ENCODE assay signal across 35 cellular contexts in the genomic region with DNA sequence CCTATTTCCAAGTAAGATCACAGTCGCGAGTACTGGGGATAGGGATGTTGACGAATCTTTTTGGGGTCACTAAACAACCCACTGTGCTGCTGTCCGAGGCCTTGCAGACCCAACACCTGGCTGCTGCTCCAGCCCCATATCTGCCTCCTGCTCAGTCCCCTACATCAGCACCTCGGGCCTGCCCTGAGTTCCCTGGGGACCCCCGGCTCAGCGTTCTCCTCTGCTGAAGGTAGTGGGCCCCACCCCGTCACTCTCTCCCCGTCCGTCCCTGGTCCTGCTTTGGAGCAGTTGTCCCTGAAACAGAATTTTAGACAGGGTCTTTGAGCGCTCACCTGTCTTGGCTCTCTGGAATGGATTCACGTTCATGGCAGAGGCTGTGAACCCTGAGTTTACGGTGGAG.
"Had no signal": no experiment of that assay in that cellular context is flagged by ENCODE, and none has a peak within 500 bp of the region (broad histone marks: within the 10 kb centered on the region; RNA-seq: fewer than 3 reads in every experiment).

No MANE protein-coding gene starts in this region.

- H3K4me3 ChIP-seq: MG63 had no signal

- DNase-seq: Karpas-422, Kasumi-1, KBM-7, KG1, MG63, MM.1S, MV-4-11, NCI-H1048, NCI-H1092, NCI-H1092 treated with DMSO at 0.1 percent for 48 hours, NCI-H1105, NCI-H1105 treated with DMSO at 0.1 percent for 48 hours, NCI-H1417, NCI-H1417 treated with DMSO at 0.1 percent for 48 hours, NCI-H1436, NCI-H1436 treated with DMSO at 0.1 percent for 48 hours, NCI-H146, NCI-H1694, NCI-H1694 treated with DMSO at 0.1 percent for 48 hours, NCI-H187, NCI-H187 treated with DMSO at 0.1 percent for 48 hours, NCI-H1930, NCI-H2029, NCI-H2029 treated with DMSO at 0.1 percent for 48 hours, NCI-H2081, NCI-H2081 treated with DMSO at 0.1 percent for 48 hours, NCI-H2107, NCI-H2171, NCI-H2171 treated with DMSO at 0.1 percent for 48 hours, NCI-H2227 treated with DMSO at 0.1 percent for 48 hours, NCI-H226, NCI-H345, NCI-H446, NCI-H446 treated with DMSO at 0.1 percent for 48 hours had no signal

- H3K4me2 ChIP-seq: KMS-11 had no signal

- H3K36me3 ChIP-seq: MG63 had no signal

- H3K9ac ChIP-seq: KMS-11 had no signal

- H3K27ac ChIP-seq: KMS-11 had no signal

- H3K9me3 ChIP-seq: MG63 had no signal

- H3K27me3 ChIP-seq: MG63 had no signal
